In the genomic region with DNA sequence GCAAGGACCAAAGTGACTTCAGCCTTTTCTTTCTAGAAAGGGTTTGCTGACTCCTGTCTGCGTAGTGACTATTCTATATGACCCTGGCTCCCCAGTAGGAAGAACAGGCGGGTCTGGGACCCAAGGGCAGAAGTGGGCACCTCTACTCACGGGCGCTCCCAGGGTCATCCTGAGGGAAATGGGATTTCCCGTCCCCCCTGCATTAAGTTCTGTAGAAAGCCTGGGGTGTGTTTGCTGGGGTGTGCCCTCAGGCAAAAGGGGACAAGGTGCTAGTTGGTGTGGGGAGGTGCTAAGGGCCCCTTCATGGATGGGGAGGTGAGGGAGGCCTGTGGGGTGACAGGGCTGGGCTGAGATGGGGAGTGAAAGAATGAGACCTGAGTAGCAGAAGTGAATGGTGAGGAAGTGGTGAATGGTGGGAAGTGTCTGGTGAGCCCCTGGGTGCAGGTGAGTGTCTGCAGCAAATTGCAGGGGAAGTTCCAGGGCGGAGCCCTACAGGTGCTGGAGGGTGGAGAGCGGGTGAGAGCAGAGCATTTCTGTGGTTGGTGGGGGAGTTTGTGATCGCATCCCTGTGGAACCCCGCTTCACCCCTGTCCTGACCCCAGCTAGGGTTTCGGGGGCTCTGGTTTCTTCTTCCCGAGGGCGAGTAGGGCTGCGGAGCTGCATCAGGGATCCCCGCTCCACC, we compare ENCODE assay signal across 8 cellular contexts. TPM values are rescaled to one million over a fixed set of nuclear protein-coding genes. Genes with fewer than 3 reads are reported as not detected.
A peak's percentile ranks its signal among the peaks of the same experiment; 100 is the strongest.
DNase-seq lines count a peak whose midpoint lies in the region; TF ChIP-seq lines count a peak whose summit lies in the region.

No MANE protein-coding gene starts in this region.

- H3K9ac ChIP-seq in KMS-11 (peak overlapping the region; percentile 49; the same call in 1 of the 2 replicates), mesendoderm (ENCODE audit: low read length) (peak overlapping the region; percentile 86)

- H4K20me1 ChIP-seq in KMS-11 (ENCODE audit: insufficient read depth) = no peaks in the 10 kb centered on the region

- no peak overlapping the region for H4K5ac ChIP-seq in mesendoderm (ENCODE audit: low read length)

- H3K79me2 ChIP-seq in KMS-11 (ENCODE audit: insufficient read depth, low read depth) (no peaks in the 10 kb centered on the region), mesendoderm (ENCODE audit: control insufficient read depth, insufficient read depth, low read length) (no peaks in the 10 kb centered on the region)

- no peaks in the 10 kb centered on the region for H3K9me3 ChIP-seq in ascending aorta

- no peak overlapping the region for H2BK15ac ChIP-seq in mesendoderm (replicated peaks; ENCODE audit: low read depth)

- H3K27me3 ChIP-seq in KMS-11 (ENCODE audit: insufficient read depth, low read depth) = peaks cover 17% of the 10 kb centered on the region
- H3K27me3 ChIP-seq in ascending aorta = peaks cover 11% of the 10 kb centered on the region
- H3K27me3 ChIP-seq in mesendoderm (ENCODE audit: insufficient read depth, low read length, poor library complexity) = peaks cover 4% of the 10 kb centered on the region

- H3K79me1 ChIP-seq in mesendoderm (ENCODE audit: low read length) = no peaks in the 10 kb centered on the region

- H3K4me2 ChIP-seq in KMS-11 (peak overlapping the region; percentile 97), mesendoderm (ENCODE audit: low read length) (peak overlapping the region; percentile 73)

- no peak overlapping the region for H2AK5ac ChIP-seq in mesendoderm (ENCODE audit: low read length)

- peak overlapping the region; percentile 72 for H3K18ac ChIP-seq in mesendoderm (ENCODE audit: low read length)

- H3K27ac ChIP-seq in KMS-11 (peak overlapping the region; percentile 58; the same call in 1 of the 2 replicates), ascending aorta (no peak overlapping the region), mesendoderm (ENCODE audit: low read depth, low read length) (no peak overlapping the region)

- peak overlapping the region; percentile 92; the same call in 1 of the 2 replicates for H2AFZ ChIP-seq in KMS-11 (ENCODE audit: low read depth)

- DNase-seq in stimulated activated naive CD4-positive, alpha-beta T cell (lab: John Stamatoyannopoulos, UW) = peak; percentile 41 to 67 (median 42)
- DNase-seq in stimulated activated naive CD4-positive, alpha-beta T cell treated with Interleukin-2 at 50 U/mL for 16 hours (lab: John Stamatoyannopoulos, UW) = no peak
- DNase-seq in ascending aorta (ENCODE audit: low spot score in 2 of 2) (peak in 1 of 2 donors; percentile 61), mesendoderm (no peak), T1000 (lab: John Stamatoyannopoulos, UW) (no peak), C1 segment of cervical spinal cord (lab: John Stamatoyannopoulos, UW) (no peak), NCI-H1930 (lab: John Stamatoyannopoulos, UW) (no peak)

- H3K36me3 ChIP-seq in KMS-11 (ENCODE audit: insufficient read depth) (no peaks in the 10 kb centered on the region), ascending aorta (no peaks in the 10 kb centered on the region), mesendoderm (ENCODE audit: control insufficient read depth, insufficient read depth, low read length) (no peaks in the 10 kb centered on the region)

- peak overlapping the region; percentile 90 for H3K56ac ChIP-seq in mesendoderm (ENCODE audit: low read length)

- no peak overlapping the region for H3K4ac ChIP-seq in mesendoderm (ENCODE audit: low read depth, low read length)

- H3K4me3 ChIP-seq in KMS-11 (IDR thresholded peaks at IDR 0.05; ENCODE audit: insufficient read depth, low read depth, low read length) = no peak overlapping the region
- H3K4me3 ChIP-seq in ascending aorta = peak overlapping the region; percentile 45 to 78
- H3K4me3 ChIP-seq in mesendoderm (ENCODE audit: low read length) = peak overlapping the region; percentile 60

- H4K8ac ChIP-seq in mesendoderm (ENCODE audit: low read depth, low read length) = no peak overlapping the region

- TF ChIP-seq CTCF in KMS-11 (conservative IDR thresholded peaks at IDR 0.05; ENCODE audit: low read depth, low read length) (no peak), ascending aorta (IDR thresholded peaks at IDR 0.05) (no peak)

- H2BK5ac ChIP-seq in mesendoderm (ENCODE audit: low read length) = no peak overlapping the region

- H3K23ac ChIP-seq in mesendoderm (ENCODE audit: low read length) = no peak overlapping the region

- intact Hi-C loops in ascending aorta (cut with DNase I) = no loop called here

- H3K4me1 ChIP-seq in KMS-11 (ENCODE audit: low read depth, poor library complexity, severe bottlenecking) (peaks cover 64% of the 10 kb centered on the region), ascending aorta (peaks cover 4 to 11% of the 10 kb centered on the region in 2 donors), mesendoderm (ENCODE audit: control insufficient read depth, low read depth, low read length) (no peaks in the 10 kb centered on the region)

- H2BK120ac ChIP-seq in mesendoderm (ENCODE audit: low read depth, low read length) = no peak overlapping the region

- no CpG with 5 or more reads among the region's 14 CpGs for WGBS in mesendoderm (ENCODE audit: extremely low coverage, insufficient coverage, low lambda C conversion rate)

RNA-seq across cellular contexts. Expression of a gene that starts 21.1 kb away (rescaled TPM):
- not detected for total RNA-seq in ascending aorta
- polyA plus RNA-seq in mesendoderm (2013, experiment 1 of 2) = not detected
- polyA plus RNA-seq in mesendoderm (2013, experiment 2 of 2) = not detected

RNA-seq across cellular contexts. Expression of a gene that starts 40.5 kb away (rescaled TPM):
- total RNA-seq in ascending aorta = 3.8 TPM
- 1.2 TPM for polyA plus RNA-seq in mesendoderm (2013, experiment 1 of 2)
- 1.2 TPM for polyA plus RNA-seq in mesendoderm (2013, experiment 2 of 2)

Comparison
In these comparisons a context has a peak if more than half of its experiments do, and no peak if none do; other contexts are left out.
1. DNase-seq: peak in stimulated activated naive CD4-positive, alpha-beta T cell (6 of 6); none in stimulated activated naive CD4-positive, alpha-beta T cell treated with Interleukin-2 at 50 U/mL for 16 hours (single experiment), mesendoderm (single experiment), T1000 (single experiment), C1 segment of cervical spinal cord (0 of 14) and NCI-H1930 (0 of 2).